Comparison of ENCODE assay signal across 22 cellular contexts in the genomic region with DNA sequence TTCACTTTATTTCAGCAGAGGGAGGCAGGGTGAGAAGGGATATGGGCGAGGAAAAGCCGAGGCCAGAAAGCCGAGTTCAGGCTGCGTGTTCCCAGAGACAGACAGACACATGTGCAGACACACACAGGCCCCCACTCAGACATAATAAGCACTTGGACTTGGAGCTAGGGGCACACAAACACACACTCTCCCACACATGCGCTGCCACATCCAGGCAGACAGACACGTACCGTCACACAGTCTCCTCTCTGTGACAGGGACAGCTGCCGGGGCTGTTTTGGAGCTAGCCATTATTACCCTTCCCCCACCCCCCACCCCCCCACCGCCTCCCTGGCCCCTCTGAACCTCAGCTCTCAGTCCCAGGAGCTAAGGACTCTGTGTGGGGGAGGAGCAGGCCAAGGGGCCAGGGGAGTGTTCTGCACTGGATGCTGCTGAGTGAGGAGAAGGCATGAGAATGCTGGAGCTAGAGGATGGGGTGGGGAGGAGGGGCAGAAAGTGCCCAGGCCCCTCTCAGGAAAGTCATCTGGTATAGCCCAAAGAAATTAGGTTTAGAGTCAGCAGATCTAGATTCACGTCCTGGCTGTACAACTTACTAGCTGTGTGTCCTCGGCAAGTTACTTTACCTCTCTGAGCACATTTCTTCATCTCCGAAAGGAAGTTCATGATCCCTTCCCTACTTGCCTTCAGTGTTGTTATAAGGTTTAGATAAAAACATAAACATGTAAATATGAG. TPM values are rescaled to one million over a fixed set of nuclear protein-coding genes. Genes with fewer than 3 reads are reported as not detected.
DNase-seq lines count a peak whose midpoint lies in the region; ATAC-seq and TF ChIP-seq lines count a peak whose summit lies in the region.
"Had no signal": no experiment of that assay in that cellular context is flagged by ENCODE, and none has a peak within 500 bp of the region (broad histone marks: within the 10 kb centered on the region; RNA-seq: fewer than 3 reads in every experiment).

No MANE protein-coding gene starts in this region.

- H3K9me2 ChIP-seq in SK-N-SH, result no peaks in the 10 kb centered on the region

- no peak overlapping the region for H2BK5ac ChIP-seq in mesendoderm (ENCODE audit: low read length)

- H3K4me1 ChIP-seq in SK-N-SH (ENCODE audit: control insufficient read depth in 1 of 2, insufficient read depth in 2 of 2, low read depth in 1 of 2, low read length in 1 of 2) (peaks cover 0 to 8% of the 10 kb centered on the region in 2 experiments; a peak in 1 of 4 replicates), mesendoderm (ENCODE audit: control insufficient read depth, low read depth, low read length) (no peaks in the 10 kb centered on the region), skeletal muscle tissue (ENCODE audit: control insufficient read depth in 3 of 3, insufficient read depth in 3 of 3, low read length in 3 of 3) (peaks cover 8 to 64% (median 61%) of the 10 kb centered on the region in 3 donors)

- H3K9me3 ChIP-seq in SK-N-SH (no peaks in the 10 kb centered on the region), skeletal muscle tissue (ENCODE audit: control insufficient read depth in 3 of 3, low read length in 3 of 3) (no peaks in the 10 kb centered on the region)
- H3K9me3 ChIP-seq: HAP-1 had no signal

- H3K4me2 ChIP-seq in SK-N-SH (no peak overlapping the region), mesendoderm (ENCODE audit: low read length) (no peak overlapping the region)
- H3K4me2 ChIP-seq: KMS-11 had no signal

- H4K8ac ChIP-seq in mesendoderm (ENCODE audit: low read depth, low read length), result no peak overlapping the region

- POLR2A ChIA-PET in SK-N-SH (lab: Yijun Ruan, JAX), result no interaction called here

- WGBS in SK-N-SH (ENCODE audit: low lambda C conversion rate), result 84% methylated on average over 12 of the region's 12 CpGs
- no CpG with 5 or more reads among the region's 12 CpGs for WGBS in mesendoderm (ENCODE audit: extremely low coverage, insufficient coverage, low lambda C conversion rate)

- H2BK120ac ChIP-seq in mesendoderm (ENCODE audit: low read depth, low read length), result no peak overlapping the region

- H3K4me3 ChIP-seq in SK-N-SH (ENCODE audit: low read depth in 2 of 2, low read length in 1 of 2), result no peak overlapping the region
- no peak overlapping the region for H3K4me3 ChIP-seq in mesendoderm (ENCODE audit: low read length)
- H3K4me3 ChIP-seq in skeletal muscle tissue (ENCODE audit: low read length in 3 of 3), result peak overlapping the region in 1 of 3 donors; percentile 29
- H3K4me3 ChIP-seq: HAP-1, SJSA1 had no signal

- H3K79me1 ChIP-seq in mesendoderm (ENCODE audit: low read length), result no peaks in the 10 kb centered on the region

- H3K18ac ChIP-seq in mesendoderm (ENCODE audit: low read length), result no peak overlapping the region

- H4K20me1 ChIP-seq in SK-N-SH (ENCODE audit: insufficient read depth), result no peaks in the 10 kb centered on the region

- H3K4ac ChIP-seq in mesendoderm (ENCODE audit: low read depth, low read length), result no peak overlapping the region

- no peak overlapping the region for H3K23ac ChIP-seq in mesendoderm (ENCODE audit: low read length)

- H3K79me2 ChIP-seq in SK-N-SH (ENCODE audit: insufficient read depth) (no peaks in the 10 kb centered on the region), mesendoderm (ENCODE audit: control insufficient read depth, insufficient read depth, low read length) (no peaks in the 10 kb centered on the region)

- H3F3A ChIP-seq in SK-N-SH (replicated peaks; ENCODE audit: insufficient read depth), result peaks cover 14% of the 10 kb centered on the region

- CTCF ChIA-PET in SK-N-SH (lab: Yijun Ruan, JAX), result interaction anchor here (0.6 to 23.6 kb wide), 10 partner anchors 9 to 168 kb away, joined by 3 to 824 read pairs (median 4); a partner anchor contains a TSS

- H3K9ac ChIP-seq in SK-N-SH (no peak overlapping the region), mesendoderm (ENCODE audit: low read length) (no peak overlapping the region), skeletal muscle tissue (ENCODE audit: low read depth in 1 of 3, low read length in 3 of 3) (peak overlapping the region in 2 of 3 donors; percentile 38 to 60)
- H3K9ac ChIP-seq: KMS-11 had no signal

- TF ChIP-seq CTCF in SK-N-SH (IDR thresholded peaks at IDR 0.05), result no peak

- H3K36me3 ChIP-seq in SK-N-SH (replicated peaks in 1 of 2; ENCODE audit: control insufficient read depth in 1 of 2, insufficient read depth in 2 of 2, low read length in 1 of 2), result no peaks in the 10 kb centered on the region
- no peaks in the 10 kb centered on the region for H3K36me3 ChIP-seq in mesendoderm (ENCODE audit: control insufficient read depth, insufficient read depth, low read length)
- no peaks in the 10 kb centered on the region for H3K36me3 ChIP-seq in skeletal muscle tissue (ENCODE audit: control insufficient read depth in 3 of 3, insufficient read depth in 3 of 3, low read length in 3 of 3)
- H3K36me3 ChIP-seq: HAP-1, SJSA1 had no signal

- no peak for TF ChIP-seq EP300 in SK-N-SH (IDR thresholded peaks at IDR 0.05; ENCODE audit: borderline replicate concordance in 1 of 2, low read depth in 1 of 2, low read length in 1 of 2)

- ATAC-seq in SK-N-SH treated with all-trans-retinoic acid at 6 μM for 48 hours (no peak), GM21737 (IDR thresholded peaks at IDR 0.05; ENCODE audit: unreplicated experiment) (no peak)
- ATAC-seq: CD8-positive, alpha-beta T cell had no signal

- H3K56ac ChIP-seq in mesendoderm (ENCODE audit: low read length), result peak overlapping the region; percentile 25

- DNase-seq in SK-N-SH (peak; percentile 21), NCI-H82 (lab: John Stamatoyannopoulos, UW) (peak; percentile 69), mesendoderm (no peak), RKO (ENCODE audit: low spot score) (no peak), NCI-H446 treated with DMSO at 0.1 percent for 48 hours (lab: John Stamatoyannopoulos, UW) (no peak)
- DNase-seq: CD8-positive, alpha-beta T cell; NCI-H1048; NCI-H146; NCI-H2081; NCI-H526 treated with DMSO at 0.1 percent for 48 hours; NK-92 treated with Interleukin-12 subunit alpha and Interleukin-12 subunit beta, amount 100 ng/mL, for 24 hours; RPMI8226 had no signal

- H3K27ac ChIP-seq in SK-N-SH (ENCODE audit: low read depth in 2 of 2, low read length in 1 of 2), result no peak overlapping the region
- H3K27ac ChIP-seq in mesendoderm (ENCODE audit: low read depth, low read length), result no peak overlapping the region
- H3K27ac ChIP-seq in skeletal muscle tissue (ENCODE audit: low read depth, low read length), result no peak overlapping the region
- H3K27ac ChIP-seq: 22Rv1, KMS-11, SJSA1 had no signal

- H2AFZ ChIP-seq in SK-N-SH (ENCODE audit: low read depth), result no peak overlapping the region

- no peak for TF ChIP-seq RAD21 in SK-N-SH (IDR thresholded peaks at IDR 0.05; ENCODE audit: low read length)

- H3K27me3 ChIP-seq in SK-N-SH (ENCODE audit: insufficient read depth) (peaks cover 5% of the 10 kb centered on the region; the same call in 1 of the 2 replicates), mesendoderm (ENCODE audit: insufficient read depth, low read length, poor library complexity) (peaks cover 38% of the 10 kb centered on the region), skeletal muscle tissue (ENCODE audit: control insufficient read depth in 3 of 3, insufficient read depth in 3 of 3, low read length in 3 of 3) (peaks cover 0 to 11% (median 6%) of the 10 kb centered on the region in 3 donors)

- no peak overlapping the region for H2BK15ac ChIP-seq in mesendoderm (replicated peaks; ENCODE audit: low read depth)

- no peak overlapping the region for H4K5ac ChIP-seq in mesendoderm (ENCODE audit: low read length)

- H2AK5ac ChIP-seq in mesendoderm (ENCODE audit: low read length), result no peak overlapping the region

TF ChIP-seq in SK-N-SH, 30 proteins besides CTCF, POLR2A, EP300 and RAD21:
- TF ChIP-seq GATA2 (CRISPR knock-in tag; IDR thresholded peaks at IDR 0.05), result no peak

TF ChIP-seq in SK-N-SH treated with all-trans-retinoic acid at 6 μM for 48 hours, 23 proteins besides CTCF, POLR2A, EP300 and RAD21 (continues in another document):
- TF ChIP-seq ARNTL (CRISPR knock-in tag; IDR thresholded peaks at IDR 0.05; ENCODE audit: borderline replicate concordance, low read depth) (no peak), ISL1 (CRISPR knock-in tag; IDR thresholded peaks at IDR 0.05) (no peak), ESRRG (CRISPR knock-in tag; IDR thresholded peaks at IDR 0.05) (no peak), OSR1 (CRISPR knock-in tag; IDR thresholded peaks at IDR 0.05) (no peak), ZNF565 (CRISPR knock-in tag; conservative IDR thresholded peaks at IDR 0.05; ENCODE audit: low read depth) (no peak), PPARA (CRISPR knock-in tag; IDR thresholded peaks at IDR 0.05; ENCODE audit: borderline replicate concordance) (no peak), ZFP30 (CRISPR knock-in tag; IDR thresholded peaks at IDR 0.05) (no peak), GLIS3 (CRISPR knock-in tag; IDR thresholded peaks at IDR 0.05) (no peak), RARB (CRISPR knock-in tag; IDR thresholded peaks at IDR 0.05) (no peak), BACH2 (CRISPR knock-in tag; IDR thresholded peaks at IDR 0.05; ENCODE audit: borderline replicate concordance) (no peak)
- TF ChIP-seq, protein P1, sequence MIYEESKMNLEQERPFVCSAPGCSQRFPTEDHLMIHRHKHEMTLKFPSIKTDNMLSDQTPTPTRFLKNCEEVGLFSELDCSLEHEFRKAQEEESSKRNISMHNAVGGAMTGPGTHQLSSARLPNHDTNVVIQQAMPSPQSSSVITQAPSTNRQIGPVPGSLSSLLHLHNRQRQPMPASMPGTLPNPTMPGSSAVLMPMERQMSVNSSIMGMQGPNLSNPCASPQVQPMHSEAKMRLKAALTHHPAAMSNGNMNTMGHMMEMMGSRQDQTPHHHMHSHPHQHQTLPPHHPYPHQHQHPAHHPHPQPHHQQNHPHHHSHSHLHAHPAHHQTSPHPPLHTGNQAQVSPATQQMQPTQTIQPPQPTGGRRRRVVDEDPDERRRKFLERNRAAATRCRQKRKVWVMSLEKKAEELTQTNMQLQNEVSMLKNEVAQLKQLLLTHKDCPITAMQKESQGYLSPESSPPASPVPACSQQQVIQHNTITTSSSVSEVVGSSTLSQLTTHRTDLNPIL (CRISPR knock-in tag; IDR thresholded peaks at IDR 0.05; ENCODE audit: low read depth), result no peak

RNA-seq across cellular contexts. Expression of a gene that starts 6.3 kb away (rescaled TPM):
- polyA plus RNA-seq in SK-N-SH (2012; rRNA removed), result not detected in 2 replicates
- polyA plus RNA-seq in SK-N-SH (2012; cell fraction: cytosol; rRNA removed), result not detected in 2 replicates
- polyA plus RNA-seq in SK-N-SH (2012; cell fraction: nucleus; rRNA removed), result 0.05 TPM in 1 of 2 replicates, not detected in the other
- polyA plus RNA-seq in mesendoderm (2013, experiment 1 of 2), result 0.11 TPM
- polyA plus RNA-seq in mesendoderm (2013, experiment 2 of 2), result 0.13 TPM
- total RNA-seq in skeletal muscle tissue, result 4.2 TPM
- total RNA-seq: CD8-positive, alpha-beta T cell; MCF 10A; OCI-LY7; SJSA1 had no signal
- polyA plus RNA-seq: BJ had no signal

RNA-seq across cellular contexts. Expression of a gene that starts 8.9 kb away (rescaled TPM):
- polyA plus RNA-seq in SK-N-SH (2012; rRNA removed), result 0.25 and 0.29 TPM in 2 replicates
- polyA plus RNA-seq in SK-N-SH (2012; cell fraction: cytosol; rRNA removed), result 0.09 and 0.17 TPM in 2 replicates
- 0.05 and 0.13 TPM in 2 replicates for polyA plus RNA-seq in SK-N-SH (2012; cell fraction: nucleus; rRNA removed)
- polyA plus RNA-seq in mesendoderm (2013, experiment 1 of 2), result 0.06 TPM
- polyA plus RNA-seq in mesendoderm (2013, experiment 2 of 2), result 0.06 TPM
- not detected for total RNA-seq in skeletal muscle tissue
- total RNA-seq: CD8-positive, alpha-beta T cell; MCF 10A; SJSA1 had no signal

RNA-seq across cellular contexts. Expression of a gene that starts 10.3 kb away (rescaled TPM):
- polyA plus RNA-seq in SK-N-SH (2012; rRNA removed), result 11.4 and 12.3 TPM in 2 replicates
- polyA plus RNA-seq in SK-N-SH (2012; cell fraction: cytosol; rRNA removed), result 6.0 and 7.7 TPM in 2 replicates
- polyA plus RNA-seq in SK-N-SH (2012; cell fraction: nucleus; rRNA removed), result 34.4 and 36.9 TPM in 2 replicates
- 11.9 TPM for polyA plus RNA-seq in mesendoderm (2013, experiment 1 of 2)
- 11.5 TPM for polyA plus RNA-seq in mesendoderm (2013, experiment 2 of 2)
- 17.7 TPM for total RNA-seq in skeletal muscle tissue

Comparison
In these comparisons a context has a peak if more than half of its experiments do, and no peak if none do; other contexts are left out.
1. DNase-seq: peak in SK-N-SH (single experiment) and NCI-H82 (single experiment); none in mesendoderm (single experiment), RKO (single experiment) and NCI-H446 treated with DMSO at 0.1 percent for 48 hours (single experiment).
2. H3K9ac ChIP-seq: peak in skeletal muscle tissue (2 of 3); none in SK-N-SH (single experiment) and mesendoderm (single experiment).